Comparison of ENCODE assay signal across 2 cellular contexts in the genomic region with DNA sequence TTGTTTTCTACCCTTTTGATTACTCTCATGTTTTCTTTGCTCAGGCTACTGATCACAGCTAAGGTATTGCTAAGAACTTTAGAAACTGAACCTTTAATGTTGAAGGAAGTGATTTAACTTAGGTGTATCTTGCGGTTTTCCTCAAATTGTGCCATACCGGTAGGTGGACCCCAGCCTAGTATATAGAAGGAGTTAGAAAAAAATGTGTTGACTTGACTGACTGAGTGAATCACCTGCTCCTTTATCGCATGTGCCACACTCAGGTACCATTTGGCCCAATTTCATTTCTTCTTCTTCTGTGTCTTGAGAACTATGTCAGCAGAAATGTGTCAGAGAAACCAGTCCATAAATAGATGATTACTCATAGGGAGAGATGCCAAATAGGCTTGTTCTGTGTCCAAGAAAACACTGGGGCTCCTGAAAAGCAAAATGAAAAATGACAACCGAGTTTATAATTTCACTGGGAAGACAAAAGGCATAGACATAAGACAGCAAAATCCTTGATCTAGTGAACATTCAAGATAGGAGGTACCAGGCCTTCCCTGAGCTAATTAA.
TF ChIP-seq lines count a peak whose summit lies in the region.

No MANE protein-coding gene starts in this region.

TF ChIP-seq in SK-N-SH, 30 proteins besides CTCF, POLR2A, EP300 and RAD21 (continued from another document):
- TF ChIP-seq GATA2 (CRISPR knock-in tag; IDR thresholded peaks at IDR 0.05) (no peak), SIN3A (IDR thresholded peaks at IDR 0.05; ENCODE audit: borderline replicate concordance, low read depth, low read length) (no peak), MEF2A (IDR thresholded peaks at IDR 0.05; ENCODE audit: borderline replicate concordance, low read depth) (peak; percentile 42; the same call in 1 of the 2 replicates), USF2 (IDR thresholded peaks at IDR 0.05; ENCODE audit: borderline replicate concordance, low read depth, low read length) (no peak), ELF1 (IDR thresholded peaks at IDR 0.05) (no peak), SMC3 (IDR thresholded peaks at IDR 0.05; ENCODE audit: low read depth, low read length) (no peak), IRF3 (IDR thresholded peaks at IDR 0.05; ENCODE audit: low read depth, low read length) (no peak), FOXM1 (IDR thresholded peaks at IDR 0.05; ENCODE audit: low read depth) (no peak)
- TF ChIP-seq, protein P1, sequence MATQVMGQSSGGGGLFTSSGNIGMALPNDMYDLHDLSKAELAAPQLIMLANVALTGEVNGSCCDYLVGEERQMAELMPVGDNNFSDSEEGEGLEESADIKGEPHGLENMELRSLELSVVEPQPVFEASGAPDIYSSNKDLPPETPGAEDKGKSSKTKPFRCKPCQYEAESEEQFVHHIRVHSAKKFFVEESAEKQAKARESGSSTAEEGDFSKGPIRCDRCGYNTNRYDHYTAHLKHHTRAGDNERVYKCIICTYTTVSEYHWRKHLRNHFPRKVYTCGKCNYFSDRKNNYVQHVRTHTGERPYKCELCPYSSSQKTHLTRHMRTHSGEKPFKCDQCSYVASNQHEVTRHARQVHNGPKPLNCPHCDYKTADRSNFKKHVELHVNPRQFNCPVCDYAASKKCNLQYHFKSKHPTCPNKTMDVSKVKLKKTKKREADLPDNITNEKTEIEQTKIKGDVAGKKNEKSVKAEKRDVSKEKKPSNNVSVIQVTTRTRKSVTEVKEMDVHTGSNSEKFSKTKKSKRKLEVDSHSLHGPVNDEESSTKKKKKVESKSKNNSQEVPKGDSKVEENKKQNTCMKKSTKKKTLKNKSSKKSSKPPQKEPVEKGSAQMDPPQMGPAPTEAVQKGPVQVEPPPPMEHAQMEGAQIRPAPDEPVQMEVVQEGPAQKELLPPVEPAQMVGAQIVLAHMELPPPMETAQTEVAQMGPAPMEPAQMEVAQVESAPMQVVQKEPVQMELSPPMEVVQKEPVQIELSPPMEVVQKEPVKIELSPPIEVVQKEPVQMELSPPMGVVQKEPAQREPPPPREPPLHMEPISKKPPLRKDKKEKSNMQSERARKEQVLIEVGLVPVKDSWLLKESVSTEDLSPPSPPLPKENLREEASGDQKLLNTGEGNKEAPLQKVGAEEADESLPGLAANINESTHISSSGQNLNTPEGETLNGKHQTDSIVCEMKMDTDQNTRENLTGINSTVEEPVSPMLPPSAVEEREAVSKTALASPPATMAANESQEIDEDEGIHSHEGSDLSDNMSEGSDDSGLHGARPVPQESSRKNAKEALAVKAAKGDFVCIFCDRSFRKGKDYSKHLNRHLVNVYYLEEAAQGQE (IDR thresholded peaks at IDR 0.05; ENCODE audit: low read depth, low read length): no peak

TF ChIP-seq in SK-N-SH treated with all-trans-retinoic acid at 6 μM for 48 hours, 23 proteins besides CTCF, POLR2A, EP300 and RAD21 (continued from another document):
- no peak for TF ChIP-seq CREB5 (CRISPR knock-in tag; IDR thresholded peaks at IDR 0.05; ENCODE audit: low read depth)
